13 cellular contexts compared by ENCODE assay signal in the genomic region with DNA sequence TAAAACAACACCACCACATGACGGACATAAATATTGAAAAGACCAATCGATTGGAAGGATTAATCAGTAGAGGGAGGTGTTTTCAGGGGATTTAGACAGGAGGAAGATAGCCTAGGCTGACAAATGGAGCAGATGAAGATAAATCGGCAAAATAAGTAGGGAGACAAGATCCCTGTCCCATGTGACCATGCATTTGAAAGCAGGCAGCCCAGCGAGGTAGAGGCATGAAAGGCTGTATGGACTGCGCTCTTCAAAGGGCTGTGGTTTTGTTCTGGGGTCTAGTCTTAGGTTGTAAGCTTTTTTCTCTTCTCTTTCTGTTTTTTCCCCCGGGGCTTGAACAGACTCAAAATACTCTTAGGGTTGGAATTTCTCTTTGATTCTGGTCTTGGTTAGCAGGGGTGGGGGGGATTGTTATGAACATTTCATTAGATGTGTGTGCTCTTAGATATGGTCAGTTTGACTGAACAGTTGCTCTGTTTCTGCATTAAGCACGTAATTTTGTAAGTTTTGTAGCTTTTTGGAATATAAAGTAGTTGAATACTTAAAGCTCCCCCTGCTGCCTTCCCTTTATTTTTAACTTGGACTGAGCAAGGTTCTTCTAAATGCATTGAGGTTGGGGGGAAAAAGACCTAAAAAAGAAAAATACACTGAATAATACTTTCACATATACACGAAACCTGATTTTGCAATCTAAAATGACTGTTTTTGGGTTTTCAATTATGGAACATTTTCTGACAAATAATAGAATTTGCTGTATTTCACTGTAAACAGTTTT. TPM values are rescaled to one million over a fixed set of nuclear protein-coding genes. Genes with fewer than 3 reads are reported as not detected.
DNase-seq lines count a peak whose midpoint lies in the region; ATAC-seq and TF ChIP-seq lines count a peak whose summit lies in the region.
"Had no signal": no experiment of that assay in that cellular context is flagged by ENCODE, and none has a peak within 500 bp of the region (broad histone marks: within the 10 kb centered on the region; RNA-seq: fewer than 3 reads in every experiment).

No MANE protein-coding gene starts in this region.

- H3K4me3 ChIP-seq in psoas muscle (no peak overlapping the region), suprapubic skin (no peak overlapping the region)
- H3K4me3 ChIP-seq: right atrium auricular region had no signal

- in situ Hi-C loops in GM13977 (cut with MboI; ENCODE audit: low pct_unique_long_range_greater_than_20kb, low sequenced_read_pairs, unreplicated experiment): no loop called here

- H3K9me3 ChIP-seq in psoas muscle (no peaks in the 10 kb centered on the region), suprapubic skin (no peaks in the 10 kb centered on the region)
- H3K9me3 ChIP-seq: right atrium auricular region had no signal

- H3K27ac ChIP-seq in psoas muscle: peak overlapping the region; percentile 23
- H3K27ac ChIP-seq in suprapubic skin: no peak overlapping the region
- H3K27ac ChIP-seq: HL-60 had no signal

- 83 to 89% (median 86%) methylated on average over 8 of the region's 8 CpGs for WGBS in psoas muscle, 3 donors
- WGBS in suprapubic skin: 79% methylated on average over 8 of the region's 8 CpGs

- POLR2A ChIA-PET in activated B cell treated with CpG ODN at 0.5 μM for 24 hours (lab: Charles Lee): interaction anchor here (0.6 to 2.8 kb wide), 10 partner anchors 9 to 104 kb away, joined by 3 to 13 read pairs (median 6); partner anchors contain the start of gene ZNF532

- no peaks in the 10 kb centered on the region for H3K27me3 Mint-ChIP-seq in activated B cell treated with CpG ODN at 0.5 μM for 24 hours

- H3K4me1 ChIP-seq in psoas muscle: peaks cover 26% of the 10 kb centered on the region
- peaks cover 12% of the 10 kb centered on the region for H3K4me1 ChIP-seq in suprapubic skin

- H3K27me3 ChIP-seq in psoas muscle (ENCODE audit: insufficient read depth in 3 of 3, low read length in 2 of 3) (no peaks in the 10 kb centered on the region), suprapubic skin (no peaks in the 10 kb centered on the region)
- H3K27me3 ChIP-seq: right atrium auricular region had no signal

- intact Hi-C loops in activated B cell treated with CpG ODN at 0.5 μM for 24 hours (cut with micrococcal nuclease): loop anchor here (1.0 to 5.0 kb wide), 8 partner anchors 10 to 160 kb away; partner anchors contain the start of gene ZNF532
- intact Hi-C loops in psoas muscle (cut with DNase I): no loop called here

- TF ChIP-seq CTCF in GM13977 (IDR thresholded peaks at IDR 0.05; ENCODE audit: extremely low read depth, insufficient read depth, missing control alignments) (no peak), activated B cell treated with CpG ODN at 0.5 μM for 24 hours (IDR thresholded peaks at IDR 0.05) (no peak), psoas muscle (IDR thresholded peaks at IDR 0.05) (no peak), suprapubic skin (IDR thresholded peaks at IDR 0.05) (no peak)

- peaks cover 2 to 35% of the 10 kb centered on the region in 2 donors for H3K36me3 ChIP-seq in psoas muscle (ENCODE audit: insufficient read depth in 1 of 2, low read depth in 1 of 2)
- peaks cover 18% of the 10 kb centered on the region for H3K36me3 ChIP-seq in suprapubic skin
- H3K36me3 ChIP-seq: right atrium auricular region had no signal

- H3K27ac Mint-ChIP-seq in activated B cell treated with CpG ODN at 0.5 μM for 24 hours: peak overlapping the region; percentile 81

- peaks cover 3% of the 10 kb centered on the region for H3K9me3 Mint-ChIP-seq in activated B cell treated with CpG ODN at 0.5 μM for 24 hours

- peaks cover 35% of the 10 kb centered on the region for H3K36me3 Mint-ChIP-seq in activated B cell treated with CpG ODN at 0.5 μM for 24 hours (ENCODE audit: low read depth)

- CTCF ChIA-PET in activated B cell treated with CpG ODN at 0.5 μM for 24 hours (lab: Charles Lee): interaction anchor here (1.0 to 1.6 kb wide), 2 partner anchors 115 to 119 kb away, joined by 3 read pairs; no protein-coding TSS in a partner anchor

- peak; percentile 23 for DNase-seq in GM13977 (ENCODE audit: low spot score)
- DNase-seq in activated B cell treated with CpG ODN at 0.5 μM for 24 hours: no peak
- no peak for DNase-seq in psoas muscle
- no peak for DNase-seq in suprapubic skin (ENCODE audit: low spot score in 2 of 2)
- no peak for DNase-seq in AML-193 (lab: John Stamatoyannopoulos, UW)
- no peak for DNase-seq in left lobe of liver (ENCODE audit: low spot score)
- no peak for DNase-seq in NCI-H2227 treated with DMSO at 0.1 percent for 48 hours (lab: John Stamatoyannopoulos, UW)
- DNase-seq: amygdala, NCI-H1105 treated with DMSO at 0.1 percent for 48 hours, T1000 had no signal

- TF ChIP-seq EP300 in suprapubic skin (IDR thresholded peaks at IDR 0.05): no peak

- peak; percentile 35 for ATAC-seq in HG03354 (IDR thresholded peaks at IDR 0.05; ENCODE audit: poor library complexity, severe bottlenecking, unreplicated experiment)
- peak; percentile 51 for ATAC-seq in activated B cell treated with CpG ODN at 0.5 μM for 24 hours (ENCODE audit: low read depth)
- no peak for ATAC-seq in psoas muscle
- ATAC-seq in left lobe of liver: no peak

- peak overlapping the region; percentile 80 for H3K4me3 Mint-ChIP-seq in activated B cell treated with CpG ODN at 0.5 μM for 24 hours

- H3K4me1 Mint-ChIP-seq in activated B cell treated with CpG ODN at 0.5 μM for 24 hours: peaks cover 82% of the 10 kb centered on the region

- no peak for TF ChIP-seq POLR2A in suprapubic skin (IDR thresholded peaks at IDR 0.05)

RNA-seq across cellular contexts. Expression of gene ZNF532, which starts 32.2 kb away (rescaled TPM):
- total RNA-seq in activated B cell treated with CpG ODN at 0.5 μM for 24 hours (87.4 and 106 TPM in 2 replicates), psoas muscle (100 to 1,000 TPM in 1 of 4 donors, 10 to 100 TPM in 3; 68.8 to 105 (median 84.7) TPM), suprapubic skin (10 to 100 TPM; 31.1 to 58.5 (median 51.7) TPM), left lobe of liver (3.7 TPM)
- 10 to 100 TPM; 13.6 to 41.9 (median 22.7) TPM for polyA plus RNA-seq in psoas muscle

Comparison
In these comparisons a context has a peak if more than half of its experiments do, and no peak if none do; other contexts are left out.
1. ATAC-seq: peak in HG03354 (single experiment) and activated B cell treated with CpG ODN at 0.5 μM for 24 hours (single experiment); none in psoas muscle (0 of 4) and left lobe of liver (single experiment).